Comparison of ENCODE assay signal across 1 cellular context in the genomic region with DNA sequence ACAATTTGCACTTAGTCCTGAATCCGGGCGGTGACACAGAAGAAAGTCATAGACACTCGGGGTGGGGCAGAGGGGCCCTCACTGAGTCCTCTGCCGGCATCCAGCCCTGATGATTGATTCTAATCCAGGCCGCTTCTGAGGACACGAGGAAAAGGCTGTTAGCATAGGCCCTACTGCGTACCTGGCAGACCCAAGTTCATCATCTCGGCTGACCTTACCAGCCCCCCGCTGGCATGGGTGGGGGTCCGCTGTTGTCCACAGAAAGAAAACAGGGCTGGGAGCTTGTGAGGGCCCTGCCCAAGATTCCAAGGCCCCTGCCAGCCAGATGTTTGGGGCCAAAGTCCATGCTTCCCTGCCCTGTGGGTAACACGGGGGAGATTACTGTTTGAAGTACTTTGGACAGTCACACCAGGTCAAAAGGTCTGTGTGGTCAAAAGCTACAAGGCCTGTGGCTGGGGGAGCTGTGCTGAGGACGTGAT.
TF ChIP-seq lines count a peak whose summit lies in the region.

No MANE protein-coding gene starts in this region.

TF ChIP-seq in HepG2, 621 proteins besides CTCF, POLR2A, EP300 and RAD21 (continued from another document and continues in another):
- TF ChIP-seq, protein P1, sequence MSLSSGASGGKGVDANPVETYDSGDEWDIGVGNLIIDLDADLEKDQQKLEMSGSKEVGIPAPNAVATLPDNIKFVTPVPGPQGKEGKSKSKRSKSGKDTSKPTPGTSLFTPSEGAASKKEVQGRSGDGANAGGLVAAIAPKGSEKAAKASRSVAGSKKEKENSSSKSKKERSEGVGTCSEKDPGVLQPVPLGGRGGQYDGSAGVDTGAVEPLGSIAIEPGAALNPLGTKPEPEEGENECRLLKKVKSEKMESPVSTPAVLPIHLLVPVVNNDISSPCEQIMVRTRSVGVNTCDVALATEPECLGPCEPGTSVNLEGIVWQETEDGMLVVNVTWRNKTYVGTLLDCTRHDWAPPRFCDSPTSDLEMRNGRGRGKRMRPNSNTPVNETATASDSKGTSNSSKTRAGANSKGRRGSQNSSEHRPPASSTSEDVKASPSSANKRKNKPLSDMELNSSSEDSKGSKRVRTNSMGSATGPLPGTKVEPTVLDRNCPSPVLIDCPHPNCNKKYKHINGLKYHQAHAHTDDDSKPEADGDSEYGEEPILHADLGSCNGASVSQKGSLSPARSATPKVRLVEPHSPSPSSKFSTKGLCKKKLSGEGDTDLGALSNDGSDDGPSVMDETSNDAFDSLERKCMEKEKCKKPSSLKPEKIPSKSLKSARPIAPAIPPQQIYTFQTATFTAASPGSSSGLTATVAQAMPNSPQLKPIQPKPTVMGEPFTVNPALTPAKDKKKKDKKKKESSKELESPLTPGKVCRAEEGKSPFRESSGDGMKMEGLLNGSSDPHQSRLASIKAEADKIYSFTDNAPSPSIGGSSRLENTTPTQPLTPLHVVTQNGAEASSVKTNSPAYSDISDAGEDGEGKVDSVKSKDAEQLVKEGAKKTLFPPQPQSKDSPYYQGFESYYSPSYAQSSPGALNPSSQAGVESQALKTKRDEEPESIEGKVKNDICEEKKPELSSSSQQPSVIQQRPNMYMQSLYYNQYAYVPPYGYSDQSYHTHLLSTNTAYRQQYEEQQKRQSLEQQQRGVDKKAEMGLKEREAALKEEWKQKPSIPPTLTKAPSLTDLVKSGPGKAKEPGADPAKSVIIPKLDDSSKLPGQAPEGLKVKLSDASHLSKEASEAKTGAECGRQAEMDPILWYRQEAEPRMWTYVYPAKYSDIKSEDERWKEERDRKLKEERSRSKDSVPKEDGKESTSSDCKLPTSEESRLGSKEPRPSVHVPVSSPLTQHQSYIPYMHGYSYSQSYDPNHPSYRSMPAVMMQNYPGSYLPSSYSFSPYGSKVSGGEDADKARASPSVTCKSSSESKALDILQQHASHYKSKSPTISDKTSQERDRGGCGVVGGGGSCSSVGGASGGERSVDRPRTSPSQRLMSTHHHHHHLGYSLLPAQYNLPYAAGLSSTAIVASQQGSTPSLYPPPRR (CRISPR knock-in tag; IDR thresholded peaks at IDR 0.05; ENCODE audit: borderline replicate concordance) = peak; percentile 83
- TF ChIP-seq NR1H2 (CRISPR knock-in tag; IDR thresholded peaks at IDR 0.05; ENCODE audit: borderline replicate concordance, low read depth) (no peak; the same call in 1 of the 2 replicates), RELA (CRISPR knock-in tag; IDR thresholded peaks at IDR 0.05) (no peak), HOXA5 (CRISPR knock-in tag; IDR thresholded peaks at IDR 0.05) (peak; percentile 89; the same call in 1 of the 2 replicates), BORCS8-MEF2B (CRISPR knock-in tag; IDR thresholded peaks at IDR 0.05) (peak; percentile 13; the same call in 1 of the 2 replicates), ZNF430 (CRISPR knock-in tag; IDR thresholded peaks at IDR 0.05) (no peak), MTA1 (CRISPR knock-in tag; IDR thresholded peaks at IDR 0.05; ENCODE audit: borderline replicate concordance) (peak; percentile 78), ATF7-NPFF (CRISPR knock-in tag; IDR thresholded peaks at IDR 0.05; ENCODE audit: low read depth) (no peak; the same call in 1 of the 2 replicates), TOE1 (CRISPR knock-in tag; IDR thresholded peaks at IDR 0.05) (no peak), WIZ (CRISPR knock-in tag; IDR thresholded peaks at IDR 0.05) (no peak), PLRG1 (conservative IDR thresholded peaks at IDR 0.05) (no peak), ZNF577 (CRISPR knock-in tag; IDR thresholded peaks at IDR 0.05; ENCODE audit: borderline replicate concordance, low read depth) (no peak), ZBTB38 (CRISPR knock-in tag; IDR thresholded peaks at IDR 0.05) (no peak; the same call in none of the 2 replicates), RXRA (CRISPR knock-in tag; IDR thresholded peaks at IDR 0.05) (peak; percentile 100), ZNF543 (CRISPR knock-in tag; IDR thresholded peaks at IDR 0.05) (no peak; the same call in 1 of the 2 replicates), SPEN (CRISPR knock-in tag; IDR thresholded peaks at IDR 0.05; ENCODE audit: low read depth) (peak; percentile 56; the same call in 1 of the 2 replicates), ZNF484 (CRISPR knock-in tag; IDR thresholded peaks at IDR 0.05; ENCODE audit: borderline replicate concordance, low read depth) (no peak), ZNF619 (CRISPR knock-in tag; IDR thresholded peaks at IDR 0.05) (no peak), MATR3 (CRISPR knock-in tag; IDR thresholded peaks at IDR 0.05) (no peak), ZNF337 (CRISPR knock-in tag; IDR thresholded peaks at IDR 0.05; ENCODE audit: borderline replicate concordance, low read depth) (no peak), SOX5 (CRISPR knock-in tag; IDR thresholded peaks at IDR 0.05; ENCODE audit: borderline replicate concordance) (peak; percentile 82; the same call in 1 of the 2 replicates), RFX1 (IDR thresholded peaks at IDR 0.05) (no peak), FOXP1 (IDR thresholded peaks at IDR 0.05) (no peak), FOXP1 (CRISPR knock-in tag; IDR thresholded peaks at IDR 0.05) (peak; percentile 88), ZNF761 (CRISPR knock-in tag; conservative IDR thresholded peaks at IDR 0.05) (0 out of 2 replicates have a peak, but pooled peaks have one; percentile 17), ZNF335 (CRISPR knock-in tag; IDR thresholded peaks at IDR 0.05) (peak; percentile 32; the same call in 1 of the 2 replicates), NKX3-1 (CRISPR knock-in tag; IDR thresholded peaks at IDR 0.05) (no peak), PHB2 (IDR thresholded peaks at IDR 0.05; ENCODE audit: partially characterized antibody) (no peak), ZNF496 (CRISPR knock-in tag; IDR thresholded peaks at IDR 0.05; ENCODE audit: insufficient replicate concordance) (no peak), MTF1 (CRISPR knock-in tag; IDR thresholded peaks at IDR 0.05) (no peak), ZNF274 (CRISPR knock-in tag; IDR thresholded peaks at IDR 0.05) (no peak), GTF3A (CRISPR knock-in tag; conservative IDR thresholded peaks at IDR 0.05) (no peak), DNMT1 (CRISPR knock-in tag; IDR thresholded peaks at IDR 0.05) (no peak), MIXL1 (CRISPR knock-in tag; IDR thresholded peaks at IDR 0.05) (peak; percentile 80), ELF1 (CRISPR knock-in tag; IDR thresholded peaks at IDR 0.05) (no peak; the same call in 1 of the 2 replicates), ZNF782 (CRISPR knock-in tag; IDR thresholded peaks at IDR 0.05; ENCODE audit: borderline replicate concordance) (no peak)
- TF ChIP-seq, protein P2, sequence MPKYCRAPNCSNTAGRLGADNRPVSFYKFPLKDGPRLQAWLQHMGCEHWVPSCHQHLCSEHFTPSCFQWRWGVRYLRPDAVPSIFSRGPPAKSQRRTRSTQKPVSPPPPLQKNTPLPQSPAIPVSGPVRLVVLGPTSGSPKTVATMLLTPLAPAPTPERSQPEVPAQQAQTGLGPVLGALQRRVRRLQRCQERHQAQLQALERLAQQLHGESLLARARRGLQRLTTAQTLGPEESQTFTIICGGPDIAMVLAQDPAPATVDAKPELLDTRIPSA (CRISPR knock-in tag; IDR thresholded peaks at IDR 0.05; ENCODE audit: borderline replicate concordance) = no peak
- TF ChIP-seq, protein P3, sequence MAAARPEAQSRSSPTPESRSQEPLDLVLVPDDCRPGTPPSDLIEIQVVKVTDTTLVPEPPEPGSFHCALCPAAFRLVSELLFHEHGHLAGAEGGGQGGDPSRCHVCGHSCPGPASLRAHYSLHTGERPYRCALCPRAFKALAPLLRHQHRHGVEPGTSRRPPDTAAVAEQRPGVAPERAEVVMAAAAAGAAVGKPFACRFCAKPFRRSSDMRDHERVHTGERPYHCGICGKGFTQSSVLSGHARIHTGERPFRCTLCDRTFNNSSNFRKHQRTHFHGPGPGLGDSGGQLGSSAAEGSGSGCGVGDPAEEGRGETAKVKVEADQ (CRISPR knock-in tag; IDR thresholded peaks at IDR 0.05; ENCODE audit: borderline replicate concordance) = no peak
- TF ChIP-seq, protein P4, sequence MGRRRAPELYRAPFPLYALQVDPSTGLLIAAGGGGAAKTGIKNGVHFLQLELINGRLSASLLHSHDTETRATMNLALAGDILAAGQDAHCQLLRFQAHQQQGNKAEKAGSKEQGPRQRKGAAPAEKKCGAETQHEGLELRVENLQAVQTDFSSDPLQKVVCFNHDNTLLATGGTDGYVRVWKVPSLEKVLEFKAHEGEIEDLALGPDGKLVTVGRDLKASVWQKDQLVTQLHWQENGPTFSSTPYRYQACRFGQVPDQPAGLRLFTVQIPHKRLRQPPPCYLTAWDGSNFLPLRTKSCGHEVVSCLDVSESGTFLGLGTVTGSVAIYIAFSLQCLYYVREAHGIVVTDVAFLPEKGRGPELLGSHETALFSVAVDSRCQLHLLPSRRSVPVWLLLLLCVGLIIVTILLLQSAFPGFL (CRISPR knock-in tag; IDR thresholded peaks at IDR 0.05) = no peak
- TF ChIP-seq, protein P5, sequence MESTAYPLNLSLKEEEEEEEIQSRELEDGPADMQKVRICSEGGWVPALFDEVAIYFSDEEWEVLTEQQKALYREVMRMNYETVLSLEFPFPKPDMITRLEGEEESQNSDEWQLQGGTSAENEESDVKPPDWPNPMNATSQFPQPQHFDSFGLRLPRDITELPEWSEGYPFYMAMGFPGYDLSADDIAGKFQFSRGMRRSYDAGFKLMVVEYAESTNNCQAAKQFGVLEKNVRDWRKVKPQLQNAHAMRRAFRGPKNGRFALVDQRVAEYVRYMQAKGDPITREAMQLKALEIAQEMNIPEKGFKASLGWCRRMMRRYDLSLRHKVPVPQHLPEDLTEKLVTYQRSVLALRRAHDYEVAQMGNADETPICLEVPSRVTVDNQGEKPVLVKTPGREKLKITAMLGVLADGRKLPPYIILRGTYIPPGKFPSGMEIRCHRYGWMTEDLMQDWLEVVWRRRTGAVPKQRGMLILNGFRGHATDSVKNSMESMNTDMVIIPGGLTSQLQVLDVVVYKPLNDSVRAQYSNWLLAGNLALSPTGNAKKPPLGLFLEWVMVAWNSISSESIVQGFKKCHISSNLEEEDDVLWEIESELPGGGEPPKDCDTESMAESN (CRISPR knock-in tag; conservative IDR thresholded peaks at IDR 0.05) = no peak; the same call in none of the 2 replicates
- TF ChIP-seq, protein P6, sequence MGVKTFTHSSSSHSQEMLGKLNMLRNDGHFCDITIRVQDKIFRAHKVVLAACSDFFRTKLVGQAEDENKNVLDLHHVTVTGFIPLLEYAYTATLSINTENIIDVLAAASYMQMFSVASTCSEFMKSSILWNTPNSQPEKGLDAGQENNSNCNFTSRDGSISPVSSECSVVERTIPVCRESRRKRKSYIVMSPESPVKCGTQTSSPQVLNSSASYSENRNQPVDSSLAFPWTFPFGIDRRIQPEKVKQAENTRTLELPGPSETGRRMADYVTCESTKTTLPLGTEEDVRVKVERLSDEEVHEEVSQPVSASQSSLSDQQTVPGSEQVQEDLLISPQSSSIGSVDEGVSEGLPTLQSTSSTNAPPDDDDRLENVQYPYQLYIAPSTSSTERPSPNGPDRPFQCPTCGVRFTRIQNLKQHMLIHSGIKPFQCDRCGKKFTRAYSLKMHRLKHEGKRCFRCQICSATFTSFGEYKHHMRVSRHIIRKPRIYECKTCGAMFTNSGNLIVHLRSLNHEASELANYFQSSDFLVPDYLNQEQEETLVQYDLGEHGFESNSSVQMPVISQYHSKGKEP (CRISPR knock-in tag; IDR thresholded peaks at IDR 0.05) = 0 out of 2 replicates have a peak, but pooled peaks have one; percentile 32
- TF ChIP-seq, protein P7, sequence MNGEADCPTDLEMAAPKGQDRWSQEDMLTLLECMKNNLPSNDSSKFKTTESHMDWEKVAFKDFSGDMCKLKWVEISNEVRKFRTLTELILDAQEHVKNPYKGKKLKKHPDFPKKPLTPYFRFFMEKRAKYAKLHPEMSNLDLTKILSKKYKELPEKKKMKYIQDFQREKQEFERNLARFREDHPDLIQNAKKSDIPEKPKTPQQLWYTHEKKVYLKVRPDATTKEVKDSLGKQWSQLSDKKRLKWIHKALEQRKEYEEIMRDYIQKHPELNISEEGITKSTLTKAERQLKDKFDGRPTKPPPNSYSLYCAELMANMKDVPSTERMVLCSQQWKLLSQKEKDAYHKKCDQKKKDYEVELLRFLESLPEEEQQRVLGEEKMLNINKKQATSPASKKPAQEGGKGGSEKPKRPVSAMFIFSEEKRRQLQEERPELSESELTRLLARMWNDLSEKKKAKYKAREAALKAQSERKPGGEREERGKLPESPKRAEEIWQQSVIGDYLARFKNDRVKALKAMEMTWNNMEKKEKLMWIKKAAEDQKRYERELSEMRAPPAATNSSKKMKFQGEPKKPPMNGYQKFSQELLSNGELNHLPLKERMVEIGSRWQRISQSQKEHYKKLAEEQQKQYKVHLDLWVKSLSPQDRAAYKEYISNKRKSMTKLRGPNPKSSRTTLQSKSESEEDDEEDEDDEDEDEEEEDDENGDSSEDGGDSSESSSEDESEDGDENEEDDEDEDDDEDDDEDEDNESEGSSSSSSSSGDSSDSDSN (CRISPR knock-in tag; IDR thresholded peaks at IDR 0.05) = no peak
- TF ChIP-seq, protein P8, sequence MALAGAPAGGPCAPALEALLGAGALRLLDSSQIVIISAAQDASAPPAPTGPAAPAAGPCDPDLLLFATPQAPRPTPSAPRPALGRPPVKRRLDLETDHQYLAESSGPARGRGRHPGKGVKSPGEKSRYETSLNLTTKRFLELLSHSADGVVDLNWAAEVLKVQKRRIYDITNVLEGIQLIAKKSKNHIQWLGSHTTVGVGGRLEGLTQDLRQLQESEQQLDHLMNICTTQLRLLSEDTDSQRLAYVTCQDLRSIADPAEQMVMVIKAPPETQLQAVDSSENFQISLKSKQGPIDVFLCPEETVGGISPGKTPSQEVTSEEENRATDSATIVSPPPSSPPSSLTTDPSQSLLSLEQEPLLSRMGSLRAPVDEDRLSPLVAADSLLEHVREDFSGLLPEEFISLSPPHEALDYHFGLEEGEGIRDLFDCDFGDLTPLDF (CRISPR knock-in tag; IDR thresholded peaks at IDR 0.05) = no peak
- TF ChIP-seq, protein P9, sequence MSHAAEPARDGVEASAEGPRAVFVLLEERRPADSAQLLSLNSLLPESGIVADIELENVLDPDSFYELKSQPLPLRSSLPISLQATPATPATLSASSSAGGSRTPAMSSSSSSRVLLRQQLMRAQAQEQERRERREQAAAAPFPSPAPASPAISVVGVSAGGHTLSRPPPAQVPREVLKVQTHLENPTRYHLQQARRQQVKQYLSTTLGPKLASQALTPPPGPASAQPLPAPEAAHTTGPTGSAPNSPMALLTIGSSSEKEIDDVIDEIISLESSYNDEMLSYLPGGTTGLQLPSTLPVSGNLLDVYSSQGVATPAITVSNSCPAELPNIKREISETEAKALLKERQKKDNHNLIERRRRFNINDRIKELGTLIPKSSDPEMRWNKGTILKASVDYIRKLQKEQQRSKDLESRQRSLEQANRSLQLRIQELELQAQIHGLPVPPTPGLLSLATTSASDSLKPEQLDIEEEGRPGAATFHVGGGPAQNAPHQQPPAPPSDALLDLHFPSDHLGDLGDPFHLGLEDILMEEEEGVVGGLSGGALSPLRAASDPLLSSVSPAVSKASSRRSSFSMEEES (CRISPR knock-in tag; IDR thresholded peaks at IDR 0.05) = peak; percentile 78; the same call in 1 of the 2 replicates
- TF ChIP-seq, protein P10, sequence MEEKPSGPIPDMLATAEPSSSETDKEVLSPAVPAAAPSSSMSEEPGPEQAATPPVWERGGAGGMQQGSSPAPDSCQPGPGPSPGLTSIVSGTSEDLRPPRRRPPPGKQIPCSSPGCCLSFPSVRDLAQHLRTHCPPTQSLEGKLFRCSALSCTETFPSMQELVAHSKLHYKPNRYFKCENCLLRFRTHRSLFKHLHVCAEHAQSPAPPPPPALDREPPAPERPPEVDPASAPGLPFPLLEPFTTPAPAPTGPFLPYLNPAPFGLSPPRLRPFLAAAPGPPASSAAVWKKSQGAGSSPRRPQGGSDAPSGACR (CRISPR knock-in tag; IDR thresholded peaks at IDR 0.05) = 0 out of 2 replicates have a peak, but pooled peaks have one; percentile 24
- TF ChIP-seq, protein P11, sequence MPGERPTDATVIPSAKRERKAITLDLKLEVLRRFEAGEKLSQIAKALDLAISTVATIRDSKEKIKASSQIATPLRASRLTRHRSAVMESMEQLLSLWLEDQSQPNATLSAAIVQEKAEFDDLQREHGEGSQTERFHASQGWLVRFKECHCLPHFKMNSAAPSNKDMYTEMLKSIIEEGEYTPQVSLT (CRISPR knock-in tag; IDR thresholded peaks at IDR 0.05; ENCODE audit: borderline replicate concordance, low read depth) = no peak
